8 cellular contexts compared by ENCODE assay signal in the genomic region with DNA sequence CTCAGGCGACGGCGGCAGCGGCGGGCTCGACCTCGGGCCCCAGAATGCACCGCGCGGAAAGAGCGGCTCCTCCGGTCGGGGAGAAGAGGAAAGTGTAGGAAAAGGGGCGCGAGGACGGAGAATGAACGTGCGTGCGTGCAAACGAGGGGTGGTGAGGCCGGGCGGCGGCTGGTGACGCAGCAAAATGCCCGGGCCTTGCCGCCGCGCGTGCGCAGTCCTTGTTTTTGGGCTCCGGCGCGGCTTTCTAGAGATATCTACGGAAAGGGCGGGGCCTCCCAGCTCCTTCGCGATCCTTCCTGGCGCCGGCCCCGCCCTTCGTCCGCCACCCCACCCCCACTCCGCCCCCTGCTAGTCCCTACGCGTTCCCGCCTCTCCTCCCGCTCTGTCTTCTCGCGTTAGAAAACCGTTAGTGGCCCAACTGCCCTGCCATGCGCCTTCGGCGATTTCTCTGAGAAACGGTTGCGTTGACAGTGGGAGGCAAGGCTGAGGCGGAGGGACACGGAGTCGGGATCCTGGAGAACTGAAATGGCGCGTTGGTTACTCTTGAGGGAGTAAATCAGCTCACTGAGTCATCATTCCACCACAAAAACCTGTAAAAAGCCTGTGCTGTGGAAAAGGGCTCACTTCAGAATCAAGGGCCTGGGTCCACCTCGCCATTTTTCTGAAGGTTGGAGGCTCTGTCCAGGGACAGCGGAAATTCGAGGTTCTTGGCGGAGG. TPM values are rescaled to one million over a fixed set of nuclear protein-coding genes. Genes with fewer than 3 reads are reported as not detected.
DNase-seq lines count a peak whose midpoint lies in the region; ATAC-seq, FAIRE-seq and TF ChIP-seq lines count a peak whose summit lies in the region.

A gene with protein sequence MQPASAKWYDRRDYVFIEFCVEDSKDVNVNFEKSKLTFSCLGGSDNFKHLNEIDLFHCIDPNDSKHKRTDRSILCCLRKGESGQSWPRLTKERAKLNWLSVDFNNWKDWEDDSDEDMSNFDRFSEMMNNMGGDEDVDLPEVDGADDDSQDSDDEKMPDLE (minus strand): TSS at position 156 of the 717 bp plus-strand sequence. CDS start 285 bp downstream, outside the sequence.

- intact Hi-C loops in kidney (cut with DNase I) = no loop called here

- no peak for TF ChIP-seq CTCF in AG10803 (conservative IDR thresholded peaks at IDR 0.05; ENCODE audit: low read length)
- no peak for TF ChIP-seq CTCF in kidney (IDR thresholded peaks at IDR 0.05; ENCODE audit: borderline replicate concordance, extremely low read depth, insufficient read depth)

- no peaks in the 10 kb centered on the region for H3K4me1 ChIP-seq in kidney (ENCODE audit: control insufficient read depth in 1 of 2, insufficient read depth in 1 of 2, low read depth in 1 of 2, low read length in 2 of 2)

- H3K4me3 ChIP-seq in AG10803 (ENCODE audit: low read length) (peak within 1 kb of the TSS; percentile 97), kidney (ENCODE audit: low read length in 2 of 2) (peak within 1 kb of the TSS; percentile 84 to 91)

- H3K9me3 ChIP-seq in kidney (ENCODE audit: control insufficient read depth in 1 of 2, low read length in 2 of 2) = no peaks in the 10 kb centered on the region

- H3K36me3 ChIP-seq in kidney (ENCODE audit: control insufficient read depth in 1 of 2, insufficient read depth in 2 of 2, low read length in 2 of 2) = no peaks in the 10 kb centered on the region

- DNase-seq in AG10803 (ENCODE audit: low read depth) = peak; percentile 97
- peak; percentile 99 for DNase-seq in NCI-H460 (ENCODE audit: extremely low read depth, low read depth)
- peak; percentile 97 for DNase-seq in activated CD4-positive, CD25-positive, alpha-beta regulatory T cell treated with anti-CD3 and anti-CD28 coated beads, Interleukin-2, amount 50 U/mL, for 72 hours
- DNase-seq in cerebellar nuclear complex (lab: John Stamatoyannopoulos, UW) = peak; percentile 58 to 84
- DNase-seq in kidney = peak; percentile 99
- peak; percentile 98 for DNase-seq in stimulated activated CD4-positive, alpha-beta T cell treated with anti-CD3 and anti-CD28 coated beads, Interleukin-15, amount 100 ng/mL, for 24 hours

- H3K9ac ChIP-seq in kidney (ENCODE audit: low read length in 2 of 2) = peak within 1 kb of the TSS; percentile 99

- FAIRE-seq in kidney (lab: Jason Lieb, UNC) = no peak

- ATAC-seq in GM19043 (IDR thresholded peaks at IDR 0.05; ENCODE audit: low read depth, unreplicated experiment) (peak; percentile 58), HG03378 (IDR thresholded peaks at IDR 0.05; ENCODE audit: unreplicated experiment) (peak; percentile 62)

- peak within 1 kb of the TSS; percentile 99 to 100 for H3K27ac ChIP-seq in kidney (ENCODE audit: low read depth in 2 of 2, low read length in 2 of 2)

RNA-seq across cellular contexts. Expression of the gene that starts here (rescaled TPM):
- total RNA-seq in NCI-H460 (2014; rRNA removed; shearing (Covaris generic)) = 191 and 222 TPM in 2 replicates
- 159 and 229 TPM in 2 replicates for polyA plus RNA-seq in NCI-H460 (2014; cell fraction: nucleus; rRNA removed)
- total RNA-seq in kidney = 186 TPM
- polyA plus RNA-seq in kidney (ENCODE audit: insufficient read depth, low read depth, low replicate concordance) = 207 TPM

Comparison
In these comparisons a context has a peak if more than half of its experiments do, and no peak if none do; other contexts are left out.
1. Peak in every context shown above with its lines: DNase-seq, ATAC-seq, H3K4me3 ChIP-seq and H3K27ac ChIP-seq.